Comparison of ENCODE assay signal across 35 cellular contexts in genomic region chr13:99113351-99113750, GRCh38.
"Had no signal": no experiment of that assay in that cellular context is flagged by ENCODE, and none has a peak within 500 bp of the region (broad histone marks: within the 10 kb centered on the region; RNA-seq: fewer than 3 reads in every experiment).

No MANE protein-coding gene starts in this region.

- ATAC-seq: activated CD8-positive, alpha-beta T cell treated with anti-CD3 and anti-CD28 coated beads for 36 hours; activated naive CD4-positive, alpha-beta T cell treated with anti-CD3 and anti-CD28 coated beads, Interleukin-2, amount 50 U/mL, for 72 hours; activated T-cell treated with anti-CD3 and anti-CD28 coated beads, Interleukin-2, amount 50 U/mL, for 4 hours; activated T-cell treated with anti-CD3 and anti-CD28 coated beads, Interleukin-2, amount 50 U/mL, for 72 hours; activated T-helper 17 cell treated with anti-CD3 and anti-CD28 coated beads, Interleukin-2, amount 50 U/mL, for 72 hours; body of pancreas had no signal

- DNase-seq: activated B cell treated with CpG ODN at 0.5 μM for 24 hours; activated CD4-positive, alpha-beta memory T cell treated with anti-CD3 and anti-CD28 coated beads for 36 hours; activated CD4-positive, alpha-beta T cell treated with anti-CD3 and anti-CD28 coated beads for 4 hours; activated CD4-positive, alpha-beta T cell treated with anti-CD3 and anti-CD28 coated beads, Interleukin-2, amount 10 ng/mL, durations not matched to agents 24 days and 14 days; activated CD4-positive, alpha-beta T cell treated with anti-CD3 and anti-CD28 coated beads, Interleukin-2, amount 50 U/mL, for 1 hour; activated CD4-positive, alpha-beta T cell treated with anti-CD3 and anti-CD28 coated beads, Interleukin-2, amount 50 U/mL, for 4 hours; activated CD4-positive, CD25-positive, alpha-beta regulatory T cell treated with anti-CD3 and anti-CD28 coated beads, Interleukin-2, amount 50 U/mL, for 72 hours; activated CD8-positive, alpha-beta memory T cell treated with anti-CD3 and anti-CD28 coated beads, Interleukin-2, amount 50 U/mL, for 4 hours; activated CD8-positive, alpha-beta T cell treated with anti-CD3 and anti-CD28 coated beads for 36 hours; activated effector memory CD4-positive, alpha-beta T cell treated with anti-CD3 and anti-CD28 coated beads, Interleukin-2, amount 50 U/mL, for 16 hours; activated gamma-delta T cell treated with Interleukin-2 at 50 U/mL for 16 hours; activated naive CD4-positive, alpha-beta T cell; activated naive CD4-positive, alpha-beta T cell treated with anti-CD3 and anti-CD28 coated beads for 36 hours; activated naive CD4-positive, alpha-beta T cell treated with anti-CD3 and anti-CD28 coated beads, Interleukin-2, amount 50 U/mL, for 16 hours; activated naive CD8-positive, alpha-beta T cell treated with anti-CD3 and anti-CD28 coated beads for 36 hours; activated T-cell treated with anti-CD3 and anti-CD28 coated beads for 4 hours; activated T-cell treated with anti-CD3 and anti-CD28 coated beads, Interleukin-2, amount 50 U/mL, for 1 hour; activated T-cell treated with anti-CD3 and anti-CD28 coated beads, Interleukin-2, amount 50 U/mL, for 4 hours; activated T-cell treated with anti-CD3 and anti-CD28 coated beads, Interleukin-2, amount 50 U/mL, for 72 hours; adrenal gland; amniotic stem cell; aorta; body of pancreas; brain microvascular endothelial cell; central memory CD4-positive, alpha-beta T cell; T-helper 1 cell; T-helper 2 cell; T-helper 9 cell had no signal

- H3K27ac ChIP-seq: adrenal gland, body of pancreas, brain microvascular endothelial cell, breast epithelium, VCaP had no signal

- H3K4me3 Mint-ChIP-seq: activated B cell treated with CpG ODN at 0.5 μM for 24 hours; activated CD4-positive, alpha-beta memory T cell treated with anti-CD3 and anti-CD28 coated beads for 36 hours; activated CD4-positive, alpha-beta T cell treated with anti-CD3 and anti-CD28 coated beads, Interleukin-2, amount 10 ng/mL, durations not matched to agents 24 days and 14 days; activated CD8-positive, alpha-beta T cell treated with anti-CD3 and anti-CD28 coated beads for 36 hours; activated naive CD4-positive, alpha-beta T cell treated with anti-CD3 and anti-CD28 coated beads for 36 hours; activated naive CD8-positive, alpha-beta T cell treated with anti-CD3 and anti-CD28 coated beads for 36 hours; activated T-cell treated with anti-CD3 and anti-CD28 coated beads, Interleukin-2, amount 50 U/mL, for 4 hours; activated T-cell treated with anti-CD3 and anti-CD28 coated beads, Interleukin-2, amount 50 U/mL, for 72 hours; activated T-helper 1 cell treated with anti-CD3 and anti-CD28 coated beads, Interleukin-12 subunit alpha, Interleukin-12 subunit beta, Interleukin-2, Interleukin-4 antibody, amounts not matched to agents 30 ng/mL and 10 ng/mL and 1 ng/mL, durations not matched to agents 14 hours and 24 hours and 36 hours; activated T-helper 17 cell treated with anti-CD3 and anti-CD28 coated beads, Interleukin-2, amount 50 U/mL, for 72 hours; T-helper 1 cell treated with Interleukin-12 subunit alpha and Interleukin-12 subunit beta and Interleukin-4 antibody, amounts not matched to agents 30 μg/mL and 1 μg/mL, for 36 hours; T-helper 2 cell treated with Interferon-gamma antibody and Interleukin-4, amounts not matched to agents 5 μg/mL and 100 μg/mL, for 36 hours had no signal

- H3K4me1 ChIP-seq: adrenal gland, body of pancreas, breast epithelium had no signal

- H3K36me3 Mint-ChIP-seq: activated CD4-positive, alpha-beta memory T cell treated with anti-CD3 and anti-CD28 coated beads for 36 hours; activated naive CD4-positive, alpha-beta T cell treated with anti-CD3 and anti-CD28 coated beads, Interleukin-2, amount 50 U/mL, for 72 hours; activated naive CD8-positive, alpha-beta T cell treated with anti-CD3 and anti-CD28 coated beads for 36 hours had no signal

- H3K9me3 Mint-ChIP-seq: activated CD4-positive, alpha-beta T cell treated with anti-CD3 and anti-CD28 coated beads, Interleukin-2, amount 10 ng/mL, durations not matched to agents 24 days and 14 days; activated CD8-positive, alpha-beta T cell treated with anti-CD3 and anti-CD28 coated beads for 36 hours; activated naive CD4-positive, alpha-beta T cell treated with anti-CD3 and anti-CD28 coated beads for 36 hours; activated T-helper 1 cell treated with anti-CD3 and anti-CD28 coated beads, Interleukin-12 subunit alpha, Interleukin-12 subunit beta, Interleukin-2, Interleukin-4 antibody, amounts not matched to agents 30 ng/mL and 10 ng/mL and 1 ng/mL, durations not matched to agents 14 hours and 24 hours and 36 hours; activated T-helper 17 cell treated with anti-CD3 and anti-CD28 coated beads, Interleukin-2, amount 50 U/mL, for 72 hours; T-helper 1 cell treated with Interleukin-12 subunit alpha and Interleukin-12 subunit beta and Interleukin-4 antibody, amounts not matched to agents 30 μg/mL and 1 μg/mL, for 36 hours had no signal

- H3K4me1 Mint-ChIP-seq: activated B cell treated with CpG ODN at 0.5 μM for 24 hours; activated CD4-positive, alpha-beta T cell treated with anti-CD3 and anti-CD28 coated beads, Interleukin-2, amount 10 ng/mL, durations not matched to agents 24 days and 14 days; activated naive CD8-positive, alpha-beta T cell treated with anti-CD3 and anti-CD28 coated beads for 36 hours; activated T-helper 17 cell treated with anti-CD3 and anti-CD28 coated beads, Interleukin-2, amount 50 U/mL, for 72 hours had no signal

- H3K27me3 ChIP-seq: adrenal gland, body of pancreas, brain microvascular endothelial cell, breast epithelium had no signal

- H3K27me3 Mint-ChIP-seq: activated CD8-positive, alpha-beta T cell treated with anti-CD3 and anti-CD28 coated beads for 36 hours; activated naive CD8-positive, alpha-beta T cell treated with anti-CD3 and anti-CD28 coated beads for 36 hours; activated T-helper 17 cell treated with anti-CD3 and anti-CD28 coated beads, Interleukin-2, amount 50 U/mL, for 72 hours had no signal

- H3K27ac Mint-ChIP-seq: activated B cell treated with CpG ODN at 0.5 μM for 24 hours; activated CD4-positive, alpha-beta memory T cell treated with anti-CD3 and anti-CD28 coated beads for 36 hours; activated CD4-positive, alpha-beta T cell treated with anti-CD3 and anti-CD28 coated beads, Interleukin-2, amount 10 ng/mL, durations not matched to agents 24 days and 14 days; activated CD8-positive, alpha-beta T cell treated with anti-CD3 and anti-CD28 coated beads for 36 hours; activated naive CD4-positive, alpha-beta T cell treated with anti-CD3 and anti-CD28 coated beads for 36 hours; activated naive CD4-positive, alpha-beta T cell treated with anti-CD3 and anti-CD28 coated beads, Interleukin-2, amount 50 U/mL, for 72 hours; activated naive CD8-positive, alpha-beta T cell treated with anti-CD3 and anti-CD28 coated beads for 36 hours; activated T-cell treated with anti-CD3 and anti-CD28 coated beads, Interleukin-2, amount 50 U/mL, for 72 hours; activated T-helper 1 cell treated with anti-CD3 and anti-CD28 coated beads, Interleukin-12 subunit alpha, Interleukin-12 subunit beta, Interleukin-2, Interleukin-4 antibody, amounts not matched to agents 30 ng/mL and 10 ng/mL and 1 ng/mL, durations not matched to agents 14 hours and 24 hours and 36 hours; activated T-helper 17 cell treated with anti-CD3 and anti-CD28 coated beads, Interleukin-2, amount 50 U/mL, for 72 hours; T-helper 1 cell treated with Interleukin-12 subunit alpha and Interleukin-12 subunit beta and Interleukin-4 antibody, amounts not matched to agents 30 μg/mL and 1 μg/mL, for 36 hours; T-helper 2 cell treated with Interferon-gamma antibody and Interleukin-4, amounts not matched to agents 5 μg/mL and 100 μg/mL, for 36 hours had no signal

- H3K36me3 ChIP-seq: adrenal gland, brain microvascular endothelial cell, breast epithelium had no signal

- H3K4me3 ChIP-seq: adrenal gland, body of pancreas, breast epithelium had no signal

- H3K9me3 ChIP-seq: adrenal gland, body of pancreas, breast epithelium had no signal
